28 cellular contexts compared by ENCODE assay signal in the genomic region with DNA sequence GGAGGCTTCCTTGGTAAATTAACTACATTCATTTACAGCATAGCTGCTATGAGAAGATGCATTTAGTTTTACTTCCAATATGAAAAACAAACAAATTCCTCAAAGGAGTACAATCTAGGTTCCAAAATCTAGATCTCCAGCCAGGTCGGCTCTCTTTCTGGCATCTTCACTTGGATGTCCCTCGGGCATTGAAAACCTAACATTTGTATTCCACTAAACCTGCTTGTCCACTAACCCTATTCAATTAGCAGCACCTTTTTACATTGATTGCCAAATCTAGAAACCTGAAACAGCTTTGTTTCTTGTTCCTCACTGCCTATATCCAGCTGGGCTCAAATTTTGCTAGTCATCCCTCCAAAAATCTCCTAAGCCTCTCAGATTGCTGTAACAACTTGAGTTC. TPM values are rescaled to one million over a fixed set of nuclear protein-coding genes. Genes with fewer than 3 reads are reported as not detected.
"Had no signal": no experiment of that assay in that cellular context is flagged by ENCODE, and none has a peak within 500 bp of the region (broad histone marks: within the 10 kb centered on the region; RNA-seq: fewer than 3 reads in every experiment).

No MANE protein-coding gene starts in this region.

- H3K4me3 ChIP-seq: colonic mucosa, heart left ventricle, pancreas, psoas muscle, smooth muscle cell, stomach, tibial artery, upper lobe of right lung had no signal

- H3K4me1 Mint-ChIP-seq: central memory CD8-positive, alpha-beta T cell; immature natural killer cell; stimulated activated memory B cell treated with anti-CD40 and anti-IgM and Interleukin-4, amounts not matched to agents 10 μg/mL and 1 μg/mL and 100 μg/mL, for 72 hours had no signal

- H3K9me3 Mint-ChIP-seq: central memory CD8-positive, alpha-beta T cell; nephron; stimulated activated memory B cell treated with anti-CD40 and anti-IgM and Interleukin-4, amounts not matched to agents 10 μg/mL and 1 μg/mL and 100 μg/mL, for 72 hours; T-helper 2 cell treated with Interferon-gamma antibody and Interleukin-4, amounts not matched to agents 5 μg/mL and 100 μg/mL, for 36 hours had no signal

- H3K4me1 ChIP-seq: colonic mucosa, heart left ventricle, psoas muscle, tibial artery, upper lobe of right lung had no signal

- H3K27ac ChIP-seq: colonic mucosa, heart left ventricle, pancreas, psoas muscle, stomach, tibial artery, upper lobe of right lung had no signal

- H3K27ac Mint-ChIP-seq: activated naive CD8-positive, alpha-beta T cell; immature natural killer cell; nephron; stimulated activated memory B cell treated with anti-CD40 and anti-IgM and Interleukin-4, amounts not matched to agents 10 μg/mL and 1 μg/mL and 100 μg/mL, for 72 hours; T-helper 2 cell treated with Interferon-gamma antibody and Interleukin-4, amounts not matched to agents 5 μg/mL and 100 μg/mL, for 36 hours had no signal

- DNase-seq: activated CD4-positive, alpha-beta T cell treated with anti-CD3 and anti-CD28 coated beads for 4 hours; activated CD4-positive, alpha-beta T cell treated with anti-CD3 and anti-CD28 coated beads, Interleukin-2, amount 50 U/mL, for 4 hours; activated CD8-positive, alpha-beta memory T cell treated with anti-CD3 and anti-CD28 coated beads for 24 hours; activated effector memory CD4-positive, alpha-beta T cell treated with Interleukin-2 at 50 U/mL for 16 hours; activated naive CD4-positive, alpha-beta T cell treated with Interleukin-2 at 50 U/mL for 16 hours; anterior cingulate cortex; colonic mucosa; effector CD8-positive, alpha-beta T cell; heart left ventricle; hypothalamus; immature natural killer cell; kidney; left colon; mammary epithelial cell; pancreas; psoas muscle; stimulated activated CD4-positive, alpha-beta T cell treated with anti-CD3 and anti-CD28 coated beads, Interleukin-1b, Interleukin-23, amount 100 ng/mL, for 48 hours; stimulated activated CD4-positive, alpha-beta T cell treated with anti-CD3 and anti-CD28 coated beads, Interleukin-4, amount 100 ng/mL, for 4 hours; stimulated activated CD8-positive, alpha-beta memory T cell treated with anti-CD3 and anti-CD28 coated beads, Interleukin-4, amount 100 ng/mL, for 48 hours; stomach; tibial artery; upper lobe of right lung had no signal

- H3K27me3 ChIP-seq: colonic mucosa, heart left ventricle, pancreas, stomach, tibial artery, upper lobe of right lung had no signal

- ATAC-seq: heart left ventricle; left colon; pancreas; psoas muscle; stimulated activated memory B cell treated with anti-CD40 and anti-IgM and Interleukin-4, amounts not matched to agents 10 μg/mL and 1 μg/mL and 100 μg/mL, for 72 hours; upper lobe of right lung had no signal

- H3K4me3 Mint-ChIP-seq: activated naive CD8-positive, alpha-beta T cell; central memory CD8-positive, alpha-beta T cell; immature natural killer cell; nephron; stimulated activated memory B cell treated with anti-CD40 and anti-IgM and Interleukin-4, amounts not matched to agents 10 μg/mL and 1 μg/mL and 100 μg/mL, for 72 hours; T-helper 2 cell treated with Interferon-gamma antibody and Interleukin-4, amounts not matched to agents 5 μg/mL and 100 μg/mL, for 36 hours had no signal

- H3K9me3 ChIP-seq: colonic mucosa, heart left ventricle, pancreas, psoas muscle, stomach, tibial artery, upper lobe of right lung had no signal

- H3K36me3 ChIP-seq: colonic mucosa, heart left ventricle, pancreas, stomach, tibial artery, upper lobe of right lung had no signal

- H3K4me2 ChIP-seq: smooth muscle cell had no signal

- H3K36me3 Mint-ChIP-seq: immature natural killer cell; stimulated activated memory B cell treated with anti-CD40 and anti-IgM and Interleukin-4, amounts not matched to agents 10 μg/mL and 1 μg/mL and 100 μg/mL, for 72 hours had no signal

RNA-seq across cellular contexts. Expression of a gene that starts 14.3 kb away (rescaled TPM):
- polyA plus RNA-seq: immature natural killer cell had no signal
